9 cellular contexts compared by ENCODE assay signal in the genomic region with DNA sequence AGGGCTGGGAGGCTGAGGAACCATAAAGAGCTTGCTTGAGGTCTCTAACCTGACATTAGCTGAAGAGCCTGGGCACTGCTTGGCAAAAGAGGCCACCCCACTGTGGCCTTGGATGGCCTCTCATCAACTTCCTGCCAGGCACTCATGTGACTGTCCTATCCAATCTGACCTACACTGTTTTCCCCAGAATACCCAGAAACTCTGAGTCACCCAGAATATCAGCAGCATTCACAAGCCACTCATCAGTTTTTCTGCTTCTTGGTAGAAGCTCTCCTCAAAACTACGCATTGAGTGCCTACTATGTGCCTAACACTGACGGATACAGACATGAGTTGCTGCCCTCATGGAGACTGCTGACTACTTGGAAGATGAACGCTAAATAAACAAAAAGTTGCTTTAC. TPM values are rescaled to one million over a fixed set of nuclear protein-coding genes. Genes with fewer than 3 reads are reported as not detected.
DNase-seq lines count a peak whose midpoint lies in the region; ATAC-seq and TF ChIP-seq lines count a peak whose summit lies in the region.
"Had no signal": no experiment of that assay in that cellular context is flagged by ENCODE, and none has a peak within 500 bp of the region (broad histone marks: within the 10 kb centered on the region; RNA-seq: fewer than 3 reads in every experiment).

No MANE protein-coding gene starts in this region.

- intact Hi-C loops in mucosa of descending colon (cut with DNase I, micrococcal nuclease) = no loop called here

- no peak overlapping the region for H3K4me3 ChIP-seq in mucosa of descending colon
- H3K4me3 ChIP-seq: cardiac muscle cell had no signal

- no peaks in the 10 kb centered on the region for H3K9me3 ChIP-seq in mucosa of descending colon

- no peaks in the 10 kb centered on the region for H3K36me3 ChIP-seq in mucosa of descending colon (ENCODE audit: low read depth)
- H3K36me3 ChIP-seq: cardiac muscle cell had no signal

- no peak for TF ChIP-seq CTCF in mucosa of descending colon (IDR thresholded peaks at IDR 0.05)

- peaks cover 5% of the 10 kb centered on the region for H3K4me1 ChIP-seq in mucosa of descending colon (ENCODE audit: low read depth)

- peak; percentile 23 for ATAC-seq in mucosa of descending colon
- ATAC-seq in GM21360 (IDR thresholded peaks at IDR 0.05; ENCODE audit: unreplicated experiment) = no peak
- ATAC-seq in GM18520 (IDR thresholded peaks at IDR 0.05; ENCODE audit: unreplicated experiment) = no peak

- peak; percentile 69 for DNase-seq in DMS53 treated with DMSO at 0.1 percent for 48 hours (lab: John Stamatoyannopoulos, UW; ENCODE audit: unreplicated experiment)
- DNase-seq in NOMO-1 (lab: John Stamatoyannopoulos, UW; ENCODE audit: unreplicated experiment in 2 of 2) = peak; percentile 53 to 86
- DNase-seq in dermis blood vessel endothelial cell = peak; percentile 87
- DNase-seq in mucosa of descending colon = peak in 1 of 3 donors; percentile 36
- no peak for DNase-seq in NCI-H1092 treated with DMSO at 0.1 percent for 48 hours (lab: John Stamatoyannopoulos, UW)
- no peak for DNase-seq in NCI-H2227 treated with DMSO at 0.1 percent for 48 hours (lab: John Stamatoyannopoulos, UW)

RNA-seq across cellular contexts. Expression of a gene that starts 4.1 kb away (rescaled TPM):
- 80.2 and 83.2 TPM in 2 replicates for total RNA-seq in dermis blood vessel endothelial cell
- 100 to 1,000 TPM in 2 of 3 donors, 10 to 100 TPM in 1; 84.9 to 105 (median 105) TPM for total RNA-seq in mucosa of descending colon

RNA-seq across cellular contexts. Expression of a gene that starts 48.5 kb away (rescaled TPM):
- total RNA-seq in dermis blood vessel endothelial cell (0.09 and 0.17 TPM in 2 replicates), mucosa of descending colon (under 1 TPM in 1 of 3 donors, not detected in 2; 0.13 TPM)
- total RNA-seq: cardiac muscle cell had no signal

Comparison
In these comparisons a context has a peak if more than half of its experiments do, and no peak if none do; other contexts are left out.
1. DNase-seq: peak in DMS53 treated with DMSO at 0.1 percent for 48 hours (single experiment), NOMO-1 (2 of 2) and dermis blood vessel endothelial cell (single experiment); none in NCI-H1092 treated with DMSO at 0.1 percent for 48 hours (single experiment) and NCI-H2227 treated with DMSO at 0.1 percent for 48 hours (single experiment).